In genomic region chr7:121954803-121955202, GRCh38 we compare ENCODE assay signal across 14 cellular contexts.
DNase-seq lines count a peak whose midpoint lies in the region; ATAC-seq and TF ChIP-seq lines count a peak whose summit lies in the region.
"Had no signal": no experiment of that assay in that cellular context is flagged by ENCODE, and none has a peak within 500 bp of the region (broad histone marks: within the 10 kb centered on the region; RNA-seq: fewer than 3 reads in every experiment).

No MANE protein-coding gene starts in this region.

- H3K27ac ChIP-seq in mammary epithelial cell (ENCODE audit: insufficient read depth, low read depth, low read length), result peak overlapping the region; percentile 1

- no peak overlapping the region for H2AFZ ChIP-seq in mammary epithelial cell (ENCODE audit: low read depth, low read length)

- WGBS in mammary epithelial cell (ENCODE audit: low coverage, missing lambda C conversion rate), result 73% methylated on average over 1 of the region's 1 CpG

- H3K36me3 ChIP-seq in mammary epithelial cell (ENCODE audit: insufficient read depth, low read length), result no peaks in the 10 kb centered on the region

- H4K20me1 ChIP-seq in mammary epithelial cell (ENCODE audit: insufficient read depth, low read length), result no peaks in the 10 kb centered on the region

- no peak for TF ChIP-seq CTCF in mammary epithelial cell (conservative IDR thresholded peaks at IDR 0.05 in 1 of 2, IDR thresholded peaks at IDR 0.05 in 1 of 2; ENCODE audit: extremely low read depth in 1 of 2, insufficient read depth in 1 of 2, low read depth in 1 of 2, low read length in 2 of 2)

- peak; percentile 83 for DNase-seq in HT1080 (ENCODE audit: low read depth)
- peak; percentile 77 for DNase-seq in mammary epithelial cell
- DNase-seq in renal cortical epithelial cell (ENCODE audit: low read depth), result peak; percentile 6
- no peak for DNase-seq in NCI-H526 (lab: John Stamatoyannopoulos, UW)
- no peak for DNase-seq in left lobe of liver (ENCODE audit: low spot score)
- DNase-seq in germinal center (ENCODE audit: low spot score), result no peak
- DNase-seq: activated CD8-positive, alpha-beta T cell treated with anti-CD3 and anti-CD28 coated beads for 36 hours; activated naive CD4-positive, alpha-beta T cell treated with anti-CD3 and anti-CD28 coated beads for 36 hours; COR-L47; hypothalamus; stimulated activated CD4-positive, alpha-beta T cell treated with anti-CD3 and anti-CD28 coated beads, Interleukin-1b, Interleukin-23, amount 100 ng/mL, for 48 hours; stimulated activated naive CD4-positive, alpha-beta T cell; T-helper 17 cell had no signal

- no peaks in the 10 kb centered on the region for H3K79me2 ChIP-seq in mammary epithelial cell (ENCODE audit: insufficient read depth, low read length)

- no peaks in the 10 kb centered on the region for H3K9me3 ChIP-seq in mammary epithelial cell (replicated peaks; ENCODE audit: insufficient read depth, low read length)

- H3K27me3 ChIP-seq in mammary epithelial cell (ENCODE audit: insufficient read depth, low read length), result no peaks in the 10 kb centered on the region

- peaks cover 9% of the 10 kb centered on the region for H3K4me1 ChIP-seq in mammary epithelial cell (ENCODE audit: insufficient read depth, low read length)

- no TSS peak for BruUV-seq in mammary epithelial cell (replicated peaks; lab: Mats Ljungman, UMichigan)

- H3K9ac ChIP-seq in mammary epithelial cell (ENCODE audit: insufficient read depth, low read length), result no peak overlapping the region

- ATAC-seq in GM18520 (IDR thresholded peaks at IDR 0.05; ENCODE audit: unreplicated experiment), result peak; percentile 69
- ATAC-seq in left lobe of liver, result no peak
- ATAC-seq: activated CD8-positive, alpha-beta T cell treated with anti-CD3 and anti-CD28 coated beads for 36 hours; T-helper 17 cell had no signal

- CTCF ChIA-PET in mammary epithelial cell (lab: Charles Lee; ENCODE audit: low non-redundant PET), result no interaction called here

- H3K4me2 ChIP-seq in mammary epithelial cell (ENCODE audit: insufficient read depth, low read depth, low read length), result no peak overlapping the region

- dilution Hi-C loops in mammary epithelial cell (cut with HindIII; ENCODE audit: low sequenced_read_pairs), result no loop called here

- intact Hi-C loops in mammary epithelial cell (cut with micrococcal nuclease), result no loop called here

- in situ Hi-C loops in mammary epithelial cell (cut with MboI; ENCODE audit: low sequenced_read_pairs in 2 of 2), result no loop called here

- H3K4me3 ChIP-seq in mammary epithelial cell (replicated peaks in 1 of 3; ENCODE audit: insufficient read depth in 1 of 3, low read depth in 2 of 3, low read length in 3 of 3), result no peak overlapping the region

Comparison
In these comparisons a context has a peak if more than half of its experiments do, and no peak if none do; other contexts are left out.
1. DNase-seq: peak in HT1080 (single experiment), mammary epithelial cell (single experiment) and renal cortical epithelial cell (single experiment); none in NCI-H526 (0 of 2), left lobe of liver (single experiment) and germinal center (single experiment).